Comparison of ENCODE assay signal across 9 cellular contexts in the genomic region with DNA sequence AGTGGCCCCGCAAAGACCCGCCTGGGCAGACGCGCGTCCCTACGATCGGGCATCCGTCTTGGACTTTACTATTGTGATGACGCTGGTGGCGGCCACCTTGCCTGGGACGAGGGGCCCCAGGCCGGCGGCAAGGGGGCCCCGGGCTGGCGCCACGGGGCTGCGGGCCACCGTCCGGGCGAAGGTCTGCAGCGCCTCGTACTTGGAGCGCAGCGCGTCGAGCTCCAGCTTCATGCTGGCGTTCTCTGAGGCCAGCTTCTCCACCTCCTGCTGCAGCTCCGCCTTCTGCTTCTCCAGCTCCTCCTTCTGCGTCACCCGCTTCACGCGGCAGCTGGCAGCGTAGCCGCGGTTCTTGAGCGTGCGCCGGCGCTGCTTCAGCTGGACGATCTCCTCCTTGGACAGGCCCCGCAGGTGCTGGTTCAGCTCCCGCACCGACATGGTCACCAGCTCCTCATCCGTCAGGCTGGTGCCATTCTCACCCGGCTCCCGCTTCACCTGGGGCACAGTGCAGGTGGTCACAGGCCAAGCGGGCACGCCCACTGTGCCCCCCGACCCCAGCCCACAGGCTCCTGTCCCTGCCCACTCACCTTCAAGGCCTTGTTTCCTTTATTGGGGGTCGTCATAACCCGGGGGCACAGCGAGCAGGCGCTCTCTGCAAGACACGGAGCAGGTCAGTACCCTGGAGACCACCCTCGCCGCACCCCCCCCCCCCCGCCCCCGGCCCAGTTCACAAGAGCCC. TPM values are rescaled to one million over a fixed set of nuclear protein-coding genes. Genes with fewer than 3 reads are reported as not detected.
DNase-seq lines count a peak whose midpoint lies in the region; ATAC-seq, FAIRE-seq and TF ChIP-seq lines count a peak whose summit lies in the region.
"Had no signal": no experiment of that assay in that cellular context is flagged by ENCODE, and none has a peak within 500 bp of the region (broad histone marks: within the 10 kb centered on the region; RNA-seq: fewer than 3 reads in every experiment).

No MANE protein-coding gene starts in this region.

- H3K36me3 ChIP-seq in BLaER1, result peaks cover 24% of the 10 kb centered on the region
- H3K36me3 ChIP-seq in PC-3 (ENCODE audit: low read depth, low read length), result peaks cover 7% of the 10 kb centered on the region; the same call in 1 of the 2 replicates

- H3K4me1 ChIP-seq in BLaER1, result peaks cover 85% of the 10 kb centered on the region
- H3K4me1 ChIP-seq in PC-3 (ENCODE audit: insufficient read depth, low read length), result peaks cover 43% of the 10 kb centered on the region

- H3K27ac ChIP-seq in BLaER1 (peak overlapping the region; percentile 90), PC-3 (ENCODE audit: low read length) (peak overlapping the region; percentile 93), epithelial cell of prostate (peak overlapping the region; percentile 54)

- CTCF ChIA-PET in PC-3 (lab: Charles Lee), result no interaction called here

- H3K4me1 Mint-ChIP-seq in progenitor cell of endocrine pancreas (ENCODE audit: low read depth), result peaks cover 29% of the 10 kb centered on the region

- H3K27me3 Mint-ChIP-seq in progenitor cell of endocrine pancreas, result no peaks in the 10 kb centered on the region

- H3K27me3 ChIP-seq in BLaER1 (no peaks in the 10 kb centered on the region), PC-3 (ENCODE audit: low read length) (no peaks in the 10 kb centered on the region)

- peaks cover 7% of the 10 kb centered on the region for H3K36me3 Mint-ChIP-seq in progenitor cell of endocrine pancreas (ENCODE audit: insufficient read depth)

- ATAC-seq in PC-3, result no peak
- ATAC-seq in GM21529 (IDR thresholded peaks at IDR 0.05; ENCODE audit: unreplicated experiment), result no peak

- no peaks in the 10 kb centered on the region for H3F3A ChIP-seq in PC-3 (ENCODE audit: low read length, unreplicated experiment)

- H3K4me3 ChIP-seq in BLaER1 (peak overlapping the region; percentile 64), PC-3 (ENCODE audit: low read length) (peak overlapping the region; percentile 59; the same call in 1 of the 2 replicates)

- no TSS peak for BruUV-seq in PC-3 (replicated peaks; lab: Mats Ljungman, UMichigan)

- peak overlapping the region; percentile 67 for H3K4me3 Mint-ChIP-seq in progenitor cell of endocrine pancreas (ENCODE audit: low read depth)

- intact Hi-C loops in PC-3 (cut with micrococcal nuclease), result no loop called here

- H3K9me2 ChIP-seq in PC-3 (replicated peaks; ENCODE audit: low read length), result no peaks in the 10 kb centered on the region

- no peaks in the 10 kb centered on the region for H3K9me3 Mint-ChIP-seq in progenitor cell of endocrine pancreas (ENCODE audit: low read depth)

- no peak for DNase-seq in PC-3
- no peak for DNase-seq in epithelial cell of prostate (ENCODE audit: low read depth, low spot score)
- DNase-seq in progenitor cell of endocrine pancreas (ENCODE audit: low spot score, unreplicated experiment), result no peak
- no peak for DNase-seq in HTR-8/SVneo (ENCODE audit: insufficient read length, low spot score)
- no peak for DNase-seq in GM20000 (ENCODE audit: low spot score)
- DNase-seq in pons (ENCODE audit: low spot score), result no peak
- DNase-seq: SW 1271 had no signal

- H3K9me3 ChIP-seq in BLaER1, result no peaks in the 10 kb centered on the region
- no peaks in the 10 kb centered on the region for H3K9me3 ChIP-seq in PC-3 (ENCODE audit: low read length)

- peak overlapping the region; percentile 85 for H3K27ac Mint-ChIP-seq in progenitor cell of endocrine pancreas

- H3K9ac ChIP-seq in BLaER1 (0 out of 2 replicates have a peak overlapping the region, but pooled peaks have one; percentile 63), PC-3 (ENCODE audit: low read length) (peak overlapping the region; percentile 87)

- peaks cover 80% of the 10 kb centered on the region for H3K79me2 ChIP-seq in PC-3 (ENCODE audit: low read length)

- H4K20me1 ChIP-seq in BLaER1 (peaks cover 32% of the 10 kb centered on the region), PC-3 (ENCODE audit: low read length) (no peaks in the 10 kb centered on the region)

- H2AFZ ChIP-seq in PC-3 (ENCODE audit: low read length), result no peak overlapping the region

- POLR2A ChIA-PET in PC-3 (lab: Charles Lee; ENCODE audit: unreplicated experiment), result interaction anchor here (0.6 kb wide), 1 partner anchor 20 kb away, joined by 4 read pairs; no protein-coding TSS in a partner anchor

- FAIRE-seq in HTR-8/SVneo (lab: Jason Lieb, UNC), result no peak

- H3K4me2 ChIP-seq in BLaER1 (peak overlapping the region; percentile 100), PC-3 (ENCODE audit: low read length) (peak overlapping the region; percentile 95)

- no peak for TF ChIP-seq CTCF in PC-3 (conservative IDR thresholded peaks at IDR 0.05; ENCODE audit: low read depth, low read length)
- TF ChIP-seq CTCF in progenitor cell of endocrine pancreas (IDR thresholded peaks at IDR 0.05; ENCODE audit: unreplicated experiment), result no peak
- TF ChIP-seq CTCF in GM20000 (IDR thresholded peaks at IDR 0.05; ENCODE audit: extremely low read depth, missing control alignments), result no peak

RNA-seq across cellular contexts. Expression of gene SIRT7, which starts 4.8 kb away (rescaled TPM):
- total RNA-seq in PC-3 (2014; rRNA removed) (51.6 and 70.8 TPM in 2 replicates), progenitor cell of endocrine pancreas (32.4 and 34.0 TPM in 2 replicates)

RNA-seq across cellular contexts. Expression of gene MAFG, which starts 4.8 kb away (rescaled TPM):
- total RNA-seq in PC-3 (2014; rRNA removed) (22.9 and 37.5 TPM in 2 replicates), progenitor cell of endocrine pancreas (29.5 and 30.2 TPM in 2 replicates)

RNA-seq across cellular contexts. Expression of gene PCYT2, which starts 11.5 kb away (rescaled TPM):
- total RNA-seq in PC-3 (2014; rRNA removed), result 33.3 and 42.7 TPM in 2 replicates
- total RNA-seq in progenitor cell of endocrine pancreas, result 93.2 and 95.2 TPM in 2 replicates

RNA-seq across cellular contexts. Expression of gene PYCR1, which starts 14.4 kb away (rescaled TPM):
- 144 and 169 TPM in 2 replicates for total RNA-seq in PC-3 (2014; rRNA removed)
- 65.0 and 65.6 TPM in 2 replicates for total RNA-seq in progenitor cell of endocrine pancreas

RNA-seq across cellular contexts. Expression of gene NPB, which starts 20.7 kb away (rescaled TPM):
- total RNA-seq in PC-3 (2014; rRNA removed) (0.07 and 0.17 TPM in 2 replicates), progenitor cell of endocrine pancreas (0.78 and 1.7 TPM in 2 replicates)
